ENCODE assay signal across 14 cellular contexts in genomic region chr15:81092559-81092902, GRCh38. TPM values are rescaled to one million over a fixed set of nuclear protein-coding genes. Genes with fewer than 3 reads are reported as not detected.
DNase-seq lines count a peak whose midpoint lies in the region; ATAC-seq and TF ChIP-seq lines count a peak whose summit lies in the region.
"Had no signal": no experiment of that assay in that cellular context is flagged by ENCODE, and none has a peak within 500 bp of the region (broad histone marks: within the 10 kb centered on the region; RNA-seq: fewer than 3 reads in every experiment).

No MANE protein-coding gene starts in this region.

- no peaks in the 10 kb centered on the region for H3K9me3 ChIP-seq in Panc1 (ENCODE audit: control insufficient read depth, insufficient read depth, low read depth, low read length)
- H3K9me3 ChIP-seq: esophagus squamous epithelium had no signal

- ATAC-seq in Panc1 (0 out of 2 replicates have a peak, but pooled peaks have one; percentile 36), GM18868 (IDR thresholded peaks at IDR 0.05; ENCODE audit: unreplicated experiment) (no peak)
- no peak for ATAC-seq in activated CD8-positive, alpha-beta memory T cell treated with anti-CD3 and anti-CD28 coated beads, Interleukin-2, amount 10 ng/mL, durations not matched to agents 7 days and 5 days

- TF ChIP-seq CTCF in Panc1 (IDR thresholded peaks at IDR 0.05) (no peak), CD14-positive monocyte (IDR thresholded peaks at IDR 0.05) (no peak)

- H3K27ac Mint-ChIP-seq in CD14-positive monocyte = no peak overlapping the region
- H3K27ac Mint-ChIP-seq in activated CD8-positive, alpha-beta memory T cell treated with anti-CD3 and anti-CD28 coated beads, Interleukin-2, amount 10 ng/mL, durations not matched to agents 7 days and 5 days = no peak overlapping the region
- H3K27ac Mint-ChIP-seq: activated naive CD4-positive, alpha-beta T cell treated with anti-CD3 and anti-CD28 coated beads, Interleukin-2, amount 10 ng/mL, durations not matched to agents 7 days and 5 days; CD4-positive, CD25-positive, alpha-beta regulatory T cell had no signal

- peaks cover 10 to 22% (median 16%) of the 10 kb centered on the region in 3 donors for H3K27me3 Mint-ChIP-seq in CD14-positive monocyte (ENCODE audit: low read depth in 3 of 3)
- peaks cover 67% of the 10 kb centered on the region for H3K27me3 Mint-ChIP-seq in activated CD8-positive, alpha-beta memory T cell treated with anti-CD3 and anti-CD28 coated beads, Interleukin-2, amount 10 ng/mL, durations not matched to agents 7 days and 5 days

- POLR2A ChIA-PET in Panc1 (lab: Charles Lee) = no interaction called here

- no TSS peak for BruUV-seq in Panc1 (replicated peaks; lab: Mats Ljungman, UMichigan)

- in situ Hi-C loops in Panc1 (cut with HindIII; ENCODE audit: low pct_unique_long_range_greater_than_20kb, low sequenced_read_pairs) = no loop called here

- peak overlapping the region in 1 of 2 donors; percentile 43 for H3K4me3 Mint-ChIP-seq in CD14-positive monocyte
- no peak overlapping the region for H3K4me3 Mint-ChIP-seq in activated CD8-positive, alpha-beta memory T cell treated with anti-CD3 and anti-CD28 coated beads, Interleukin-2, amount 10 ng/mL, durations not matched to agents 7 days and 5 days
- H3K4me3 Mint-ChIP-seq: activated naive CD4-positive, alpha-beta T cell treated with anti-CD3 and anti-CD28 coated beads, Interleukin-2, amount 10 ng/mL, durations not matched to agents 7 days and 5 days; CD4-positive, CD25-positive, alpha-beta regulatory T cell; central memory CD8-positive, alpha-beta T cell had no signal

- no peak overlapping the region for H3K27ac ChIP-seq in Panc1 (ENCODE audit: low read length)

- no peaks in the 10 kb centered on the region for H3K36me3 ChIP-seq in Panc1 (ENCODE audit: control insufficient read depth, insufficient read depth, low read length)
- H3K36me3 ChIP-seq: esophagus squamous epithelium had no signal

- H3K4me3 ChIP-seq in Panc1 (ENCODE audit: low read depth in 2 of 2, low read length in 2 of 2) = no peak overlapping the region
- H3K4me3 ChIP-seq: esophagus squamous epithelium had no signal

- intact Hi-C loops in Panc1 (cut with micrococcal nuclease; ENCODE audit: unreplicated experiment) (no loop called here), posterior vena cava (cut with DNase I) (loop anchor here in 1 of 2 donors (2.0 kb wide), 1 partner anchor 42 kb away; no protein-coding TSS in a partner anchor), CD14-positive monocyte (cut with micrococcal nuclease) (no loop called here)

- peaks cover 0 to 2% (median 0%) of the 10 kb centered on the region in 7 donors for H3K9me3 Mint-ChIP-seq in CD14-positive monocyte
- no peaks in the 10 kb centered on the region for H3K9me3 Mint-ChIP-seq in activated CD8-positive, alpha-beta memory T cell treated with anti-CD3 and anti-CD28 coated beads, Interleukin-2, amount 10 ng/mL, durations not matched to agents 7 days and 5 days (ENCODE audit: low read depth)
- H3K9me3 Mint-ChIP-seq: activated naive CD4-positive, alpha-beta T cell treated with anti-CD3 and anti-CD28 coated beads, Interleukin-2, amount 10 ng/mL, durations not matched to agents 7 days and 5 days; central memory CD8-positive, alpha-beta T cell had no signal

- H3K27me3 ChIP-seq in Panc1 (ENCODE audit: control insufficient read depth, insufficient read depth, low read length) = no peaks in the 10 kb centered on the region

- peaks cover 9% of the 10 kb centered on the region for H3K4me1 ChIP-seq in Panc1 (ENCODE audit: control insufficient read depth, insufficient read depth, low read length)

- no peaks in the 10 kb centered on the region for H3K36me3 Mint-ChIP-seq in CD14-positive monocyte
- no peaks in the 10 kb centered on the region for H3K36me3 Mint-ChIP-seq in activated CD8-positive, alpha-beta memory T cell treated with anti-CD3 and anti-CD28 coated beads, Interleukin-2, amount 10 ng/mL, durations not matched to agents 7 days and 5 days
- H3K36me3 Mint-ChIP-seq: activated naive CD4-positive, alpha-beta T cell treated with anti-CD3 and anti-CD28 coated beads, Interleukin-2, amount 10 ng/mL, durations not matched to agents 7 days and 5 days; CD4-positive, CD25-positive, alpha-beta regulatory T cell had no signal

- H3K4me1 Mint-ChIP-seq in CD14-positive monocyte = peaks cover 9% of the 10 kb centered on the region
- peaks cover 3% of the 10 kb centered on the region for H3K4me1 Mint-ChIP-seq in activated CD8-positive, alpha-beta memory T cell treated with anti-CD3 and anti-CD28 coated beads, Interleukin-2, amount 10 ng/mL, durations not matched to agents 7 days and 5 days
- H3K4me1 Mint-ChIP-seq: CD4-positive, CD25-positive, alpha-beta regulatory T cell; central memory CD8-positive, alpha-beta T cell had no signal

- CTCF ChIA-PET in Panc1 (lab: Charles Lee) = interaction anchor here (0.6 kb wide), 2 partner anchors 17 to 174 kb away, joined by 3 read pairs; no protein-coding TSS in a partner anchor
- CTCF ChIA-PET in activated CD8-positive, alpha-beta memory T cell treated with anti-CD3 and anti-CD28 coated beads, Interleukin-2, amount 10 ng/mL, durations not matched to agents 7 days and 5 days (lab: Charles Lee) = interaction anchor here (1.7 kb wide), 1 partner anchor 14 kb away, joined by 4 read pairs; no protein-coding TSS in a partner anchor

- DNase-seq in COLO829 (ENCODE audit: low spot score) (peak; percentile 38), Panc1 (ENCODE audit: low read depth, low spot score) (no peak), foreskin melanocyte (peak; percentile 74), posterior vena cava (ENCODE audit: low spot score) (peak; percentile 85), HUDEP-2 (lab: John Stamatoyannopoulos, UW; ENCODE audit: unreplicated experiment in 76 of 76) (no peak), CD14-positive monocyte (ENCODE audit: low spot score) (no peak)
- DNase-seq in activated CD8-positive, alpha-beta memory T cell treated with anti-CD3 and anti-CD28 coated beads, Interleukin-2, amount 10 ng/mL, durations not matched to agents 7 days and 5 days = no peak
- DNase-seq: activated naive CD4-positive, alpha-beta T cell treated with anti-CD3 and anti-CD28 coated beads, Interleukin-2, amount 10 ng/mL, durations not matched to agents 7 days and 5 days; CD4-positive, CD25-positive, alpha-beta regulatory T cell; esophagus squamous epithelium; midbrain had no signal

RNA-seq across cellular contexts. Expression of gene CFAP161, which starts 41.5 kb away (rescaled TPM):
- total RNA-seq in Panc1 (2021; ENCODE audit: unreplicated experiment) = 2.7 TPM
- 0.13 TPM for polyA plus RNA-seq in Panc1 (2012; ENCODE audit: insufficient read length)
- under 1 TPM in 1 of 2 donors, not detected in 1; 0.52 TPM for total RNA-seq in posterior vena cava
- not detected for polyA plus RNA-seq in CD14-positive monocyte
- not detected for total RNA-seq in activated CD8-positive, alpha-beta memory T cell treated with anti-CD3 and anti-CD28 coated beads, Interleukin-2, amount 10 ng/mL, durations not matched to agents 7 days and 5 days
- total RNA-seq: NCI-H460 had no signal
- polyA plus RNA-seq: CD4-positive, CD25-positive, alpha-beta regulatory T cell had no signal

Comparison
In these comparisons a context has a peak if more than half of its experiments do, and no peak if none do; other contexts are left out.
1. DNase-seq: peak in COLO829 (single experiment), foreskin melanocyte (single experiment) and posterior vena cava (single experiment); none in Panc1 (single experiment), HUDEP-2 (0 of 76), CD14-positive monocyte (single experiment) and activated CD8-positive, alpha-beta memory T cell treated with anti-CD3 and anti-CD28 coated beads, Interleukin-2, amount 10 ng/mL, durations not matched to agents 7 days and 5 days (single experiment).